Comparison of ENCODE assay signal across 16 cellular contexts in the genomic region with DNA sequence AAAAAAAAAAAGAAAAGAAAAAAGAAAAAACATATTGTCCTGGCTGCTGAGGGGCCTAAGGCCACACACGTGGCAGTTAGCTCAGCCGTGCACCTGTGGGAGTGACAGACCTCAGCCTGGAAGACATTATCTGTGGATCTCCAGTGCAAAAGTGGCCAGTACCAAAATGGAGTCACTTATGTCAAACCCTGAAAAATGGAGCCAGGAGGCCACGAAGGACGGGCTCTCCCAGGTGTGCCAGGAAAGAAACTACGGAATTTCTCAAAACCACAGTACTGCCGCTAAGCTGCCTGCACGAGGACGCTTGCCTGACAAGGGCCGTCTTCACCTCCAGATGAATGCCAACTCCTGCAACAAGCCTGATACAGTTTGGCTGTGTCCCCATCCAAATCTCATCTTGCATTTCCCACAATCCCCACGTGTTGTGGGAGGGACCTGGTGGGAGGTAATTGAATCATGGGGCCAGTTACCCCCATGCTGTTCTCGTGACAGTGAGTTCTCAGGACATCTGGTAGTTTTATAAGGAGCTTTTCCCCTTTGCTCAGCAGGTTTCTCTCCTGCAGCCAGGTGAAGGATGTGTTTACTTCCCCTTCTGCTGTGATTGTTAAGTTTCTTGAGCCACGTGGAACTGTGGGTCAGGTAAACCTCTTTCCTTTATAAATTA.
"Had no signal": no experiment of that assay in that cellular context is flagged by ENCODE, and none has a peak within 500 bp of the region (broad histone marks: within the 10 kb centered on the region; RNA-seq: fewer than 3 reads in every experiment).

No MANE protein-coding gene starts in this region.

- H3K27me3 ChIP-seq: body of pancreas, foreskin keratinocyte, spleen, testis had no signal

- H3K36me3 ChIP-seq: left ventricle myocardium inferior, sigmoid colon, spleen, stomach had no signal

- H3K9me3 ChIP-seq: body of pancreas, left ventricle myocardium inferior, sigmoid colon, spleen, stomach, testis had no signal

- DNase-seq: activated CD4-positive, alpha-beta T cell treated with anti-CD3 and anti-CD28 coated beads, Interleukin-2, amount 10 ng/mL, durations not matched to agents 24 days and 14 days; activated CD4-positive, CD25-positive, alpha-beta regulatory T cell; activated CD8-positive, alpha-beta memory T cell treated with anti-CD3 and anti-CD28 coated beads, Interleukin-2, amount 50 U/mL, for 4 hours; activated CD8-positive, alpha-beta T cell treated with anti-CD3 and anti-CD28 coated beads, Interleukin-2, amount 10 ng/mL, durations not matched to agents 7 days and 5 days; activated gamma-delta T cell; activated T-cell treated with anti-CD3 and anti-CD28 coated beads, Interleukin-2, amount 50 U/mL, for 72 hours; effector memory CD4-positive, alpha-beta T cell; foreskin keratinocyte; glutamatergic neuron; left ventricle myocardium inferior; sigmoid colon; spleen; stomach; testis had no signal

- ATAC-seq: activated CD8-positive, alpha-beta T cell treated with anti-CD3 and anti-CD28 coated beads, Interleukin-2, amount 10 ng/mL, durations not matched to agents 7 days and 5 days; activated naive CD4-positive, alpha-beta T cell treated with anti-CD3 and anti-CD28 coated beads, Interleukin-2, amount 50 U/mL, for 72 hours; activated T-cell treated with anti-CD3 and anti-CD28 coated beads, Interleukin-2, amount 50 U/mL, for 72 hours; body of pancreas; foreskin keratinocyte had no signal

- H3K4me3 ChIP-seq: body of pancreas, left ventricle myocardium inferior, sigmoid colon, spleen, stomach, testis had no signal

- H3K4me1 ChIP-seq: foreskin keratinocyte had no signal

- H3K27ac ChIP-seq: body of pancreas, foreskin keratinocyte, left ventricle myocardium inferior had no signal
